7 cellular contexts compared by ENCODE assay signal in the genomic region with DNA sequence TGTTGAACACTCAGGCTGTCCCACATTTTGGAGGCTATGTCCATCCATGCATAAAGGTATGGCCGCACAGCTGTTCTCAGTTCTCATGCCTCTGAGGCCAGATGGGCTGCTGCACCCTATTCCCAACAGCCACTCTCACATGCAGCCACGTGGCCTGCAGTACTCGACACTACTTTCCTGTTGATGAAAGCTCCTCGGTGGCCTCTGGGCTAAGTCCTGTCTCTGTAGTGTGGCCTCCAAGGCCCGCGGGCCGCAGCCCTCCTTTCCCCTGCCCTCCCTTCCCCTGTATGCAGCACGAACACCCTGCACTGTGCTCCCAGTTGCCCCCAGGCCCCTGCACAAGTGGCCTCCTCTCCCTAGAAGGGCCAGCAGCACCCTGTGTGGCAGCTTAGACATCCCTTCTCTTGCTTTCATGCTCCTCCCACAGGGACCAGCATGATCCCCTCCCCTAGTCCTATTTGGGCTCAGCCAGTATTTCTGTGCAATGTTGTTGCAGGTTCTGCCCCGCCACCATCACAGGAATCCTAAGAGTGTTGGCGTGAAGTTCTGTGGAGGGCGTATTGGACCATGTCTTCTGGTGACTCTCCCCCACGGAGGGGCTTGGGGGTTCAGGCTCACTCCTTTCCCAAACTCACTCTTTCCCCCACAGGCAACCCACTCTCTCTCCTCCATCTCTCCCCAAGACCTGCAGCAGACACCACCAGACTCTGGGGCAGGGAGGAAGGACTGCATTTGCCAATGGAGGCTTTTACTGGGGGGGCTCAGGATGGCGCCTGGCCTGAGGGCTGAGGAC.
DNase-seq lines count a peak whose midpoint lies in the region; ATAC-seq and TF ChIP-seq lines count a peak whose summit lies in the region.
"Not testable (repeated sequence)": the region's sequence is repeated elsewhere in the genome, so short reads cannot be mapped to it uniquely, and the experiment has no call there.

No MANE protein-coding gene starts in this region.

- H3K9me3 ChIP-seq in left lung = peaks cover 0 to 30% of the 10 kb centered on the region in 2 donors
- H3K9me3 ChIP-seq in mucosa of descending colon = peaks cover 29% of the 10 kb centered on the region

- ATAC-seq in Right ventricle myocardium inferior, left lung, mucosa of descending colon: not testable (repeated sequence)

- not testable (repeated sequence) for H3K27me3 ChIP-seq in H7 (ENCODE audit: control insufficient read depth, insufficient read depth, low read length)
- peaks cover 15 to 35% of the 10 kb centered on the region in 2 donors for H3K27me3 ChIP-seq in left lung

- not testable (repeated sequence) for H3K27ac ChIP-seq in left lung

- H3K4me3 ChIP-seq in H7 (ENCODE audit: insufficient read depth, low read depth, low read length); left lung; mucosa of descending colon: not testable (repeated sequence)

- TF ChIP-seq CTCF in left lung (IDR thresholded peaks at IDR 0.05); mucosa of descending colon (IDR thresholded peaks at IDR 0.05): not testable (repeated sequence)

- intact Hi-C loops in Right ventricle myocardium inferior (cut with DNase I); left lung (cut with DNase I); mucosa of descending colon (cut with DNase I, micrococcal nuclease): not testable (repeated sequence)

- not testable (repeated sequence) for H3K4me1 ChIP-seq in left lung; mucosa of descending colon (ENCODE audit: low read depth)

- H3K36me3 ChIP-seq in H7 (replicated peaks; ENCODE audit: control insufficient read depth, insufficient read depth, low read length); left lung; mucosa of descending colon (ENCODE audit: low read depth): not testable (repeated sequence)

- DNase-seq in D341Med (ENCODE audit: low spot score) = peak; percentile 6
- peak; percentile 4 for DNase-seq in H7
- peak; percentile 7 for DNase-seq in activated naive CD4-positive, alpha-beta T cell treated with anti-CD3 and anti-CD28 coated beads, Interleukin-2, amount 50 U/mL, for 16 hours
- DNase-seq in Right ventricle myocardium inferior (ENCODE audit: missing footprints) = peak; percentile 57
- peak; percentile 27 to 71 for DNase-seq in left lung
- peak in 2 of 3 donors; percentile 13 to 41 for DNase-seq in mucosa of descending colon
- DNase-seq in retina = peak; percentile 34

Comparison
In these comparisons a context has a peak if more than half of its experiments do, and no peak if none do; other contexts are left out.
1. DNase-seq: peak in every context shown above with its lines; median percentile 57 in Right ventricle myocardium inferior; 49 in left lung; 34 in retina; 27 in mucosa of descending colon; 7 in activated naive CD4-positive, alpha-beta T cell treated with anti-CD3 and anti-CD28 coated beads, Interleukin-2, amount 50 U/mL, for 16 hours; 6 in D341Med; 4 in H7.